Comparison of ENCODE assay signal across 2 cellular contexts in the genomic region with DNA sequence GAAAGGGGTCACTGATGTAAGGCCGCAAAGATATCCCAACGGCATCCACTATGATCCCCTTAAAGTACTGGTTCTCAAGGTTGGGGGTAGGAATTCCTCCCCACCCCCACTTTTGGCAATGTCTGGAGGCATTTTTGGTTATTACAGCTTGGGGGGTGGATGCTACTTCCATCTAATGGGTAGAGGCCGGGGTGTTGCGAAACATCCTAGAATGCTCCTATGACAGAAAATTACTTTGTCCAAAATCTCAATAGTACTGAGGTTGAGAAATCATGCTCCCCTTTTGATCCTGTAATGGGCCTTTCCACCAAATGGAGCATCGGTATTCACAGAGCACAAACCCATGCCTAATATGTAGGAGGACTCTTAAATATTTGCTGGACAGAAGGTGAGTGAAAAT.
TF ChIP-seq lines count a peak whose summit lies in the region.

No MANE protein-coding gene starts in this region.

TF ChIP-seq in HEK293, 187 proteins besides CTCF, POLR2A, EP300 and RAD21:
- no peak for TF ChIP-seq ZNF311 (tag by site-specific recombination; IDR thresholded peaks at IDR 0.05; ENCODE audit: borderline replicate concordance)
- TF ChIP-seq, protein P1, sequence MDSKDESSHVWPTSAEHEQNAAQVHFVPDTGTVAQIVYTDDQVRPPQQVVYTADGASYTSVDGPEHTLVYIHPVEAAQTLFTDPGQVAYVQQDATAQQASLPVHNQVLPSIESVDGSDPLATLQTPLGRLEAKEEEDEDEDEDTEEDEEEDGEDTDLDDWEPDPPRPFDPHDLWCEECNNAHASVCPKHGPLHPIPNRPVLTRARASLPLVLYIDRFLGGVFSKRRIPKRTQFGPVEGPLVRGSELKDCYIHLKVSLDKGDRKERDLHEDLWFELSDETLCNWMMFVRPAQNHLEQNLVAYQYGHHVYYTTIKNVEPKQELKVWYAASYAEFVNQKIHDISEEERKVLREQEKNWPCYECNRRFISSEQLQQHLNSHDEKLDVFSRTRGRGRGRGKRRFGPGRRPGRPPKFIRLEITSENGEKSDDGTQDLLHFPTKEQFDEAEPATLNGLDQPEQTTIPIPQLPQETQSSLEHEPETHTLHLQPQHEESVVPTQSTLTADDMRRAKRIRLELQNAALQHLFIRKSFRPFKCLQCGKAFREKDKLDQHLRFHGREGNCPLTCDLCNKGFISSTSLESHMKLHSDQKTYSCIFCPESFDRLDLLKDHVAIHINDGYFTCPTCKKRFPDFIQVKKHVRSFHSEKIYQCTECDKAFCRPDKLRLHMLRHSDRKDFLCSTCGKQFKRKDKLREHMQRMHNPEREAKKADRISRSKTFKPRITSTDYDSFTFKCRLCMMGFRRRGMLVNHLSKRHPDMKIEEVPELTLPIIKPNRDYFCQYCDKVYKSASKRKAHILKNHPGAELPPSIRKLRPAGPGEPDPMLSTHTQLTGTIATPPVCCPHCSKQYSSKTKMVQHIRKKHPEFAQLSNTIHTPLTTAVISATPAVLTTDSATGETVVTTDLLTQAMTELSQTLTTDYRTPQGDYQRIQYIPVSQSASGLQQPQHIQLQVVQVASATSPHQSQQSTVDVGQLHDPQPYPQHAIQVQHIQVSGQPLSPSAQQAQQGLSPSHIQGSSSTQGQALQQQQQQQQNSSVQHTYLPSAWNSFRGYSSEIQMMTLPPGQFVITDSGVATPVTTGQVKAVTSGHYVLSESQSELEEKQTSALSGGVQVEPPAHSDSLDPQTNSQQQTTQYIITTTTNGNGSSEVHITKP (tag by site-specific recombination; IDR thresholded peaks at IDR 0.05), result peak; percentile 45; the same call in 1 of the 2 replicates

TF ChIP-seq in H1, 55 proteins besides CTCF, POLR2A, EP300 and RAD21:
- TF ChIP-seq, protein P2, sequence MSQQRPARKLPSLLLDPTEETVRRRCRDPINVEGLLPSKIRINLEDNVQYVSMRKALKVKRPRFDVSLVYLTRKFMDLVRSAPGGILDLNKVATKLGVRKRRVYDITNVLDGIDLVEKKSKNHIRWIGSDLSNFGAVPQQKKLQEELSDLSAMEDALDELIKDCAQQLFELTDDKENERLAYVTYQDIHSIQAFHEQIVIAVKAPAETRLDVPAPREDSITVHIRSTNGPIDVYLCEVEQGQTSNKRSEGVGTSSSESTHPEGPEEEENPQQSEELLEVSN (IDR thresholded peaks at IDR 0.05), result no peak
- TF ChIP-seq GABPA (IDR thresholded peaks at IDR 0.05; ENCODE audit: borderline replicate concordance, insufficient read depth, low read length) (no peak), ZNF274 (IDR thresholded peaks at IDR 0.05; ENCODE audit: borderline replicate concordance, extremely low read depth, low read length) (no peak), RBBP5 (IDR thresholded peaks at IDR 0.05; ENCODE audit: borderline replicate concordance, low read depth, low read length) (no peak), CEBPB (IDR thresholded peaks at IDR 0.05; ENCODE audit: low read depth, low read length) (peak; percentile 63; the same call in 1 of the 2 replicates), SP4 (IDR thresholded peaks at IDR 0.05; ENCODE audit: low read length) (no peak), SRF (IDR thresholded peaks at IDR 0.05; ENCODE audit: low read depth, low read length) (no peak)
- TF ChIP-seq, protein P3, sequence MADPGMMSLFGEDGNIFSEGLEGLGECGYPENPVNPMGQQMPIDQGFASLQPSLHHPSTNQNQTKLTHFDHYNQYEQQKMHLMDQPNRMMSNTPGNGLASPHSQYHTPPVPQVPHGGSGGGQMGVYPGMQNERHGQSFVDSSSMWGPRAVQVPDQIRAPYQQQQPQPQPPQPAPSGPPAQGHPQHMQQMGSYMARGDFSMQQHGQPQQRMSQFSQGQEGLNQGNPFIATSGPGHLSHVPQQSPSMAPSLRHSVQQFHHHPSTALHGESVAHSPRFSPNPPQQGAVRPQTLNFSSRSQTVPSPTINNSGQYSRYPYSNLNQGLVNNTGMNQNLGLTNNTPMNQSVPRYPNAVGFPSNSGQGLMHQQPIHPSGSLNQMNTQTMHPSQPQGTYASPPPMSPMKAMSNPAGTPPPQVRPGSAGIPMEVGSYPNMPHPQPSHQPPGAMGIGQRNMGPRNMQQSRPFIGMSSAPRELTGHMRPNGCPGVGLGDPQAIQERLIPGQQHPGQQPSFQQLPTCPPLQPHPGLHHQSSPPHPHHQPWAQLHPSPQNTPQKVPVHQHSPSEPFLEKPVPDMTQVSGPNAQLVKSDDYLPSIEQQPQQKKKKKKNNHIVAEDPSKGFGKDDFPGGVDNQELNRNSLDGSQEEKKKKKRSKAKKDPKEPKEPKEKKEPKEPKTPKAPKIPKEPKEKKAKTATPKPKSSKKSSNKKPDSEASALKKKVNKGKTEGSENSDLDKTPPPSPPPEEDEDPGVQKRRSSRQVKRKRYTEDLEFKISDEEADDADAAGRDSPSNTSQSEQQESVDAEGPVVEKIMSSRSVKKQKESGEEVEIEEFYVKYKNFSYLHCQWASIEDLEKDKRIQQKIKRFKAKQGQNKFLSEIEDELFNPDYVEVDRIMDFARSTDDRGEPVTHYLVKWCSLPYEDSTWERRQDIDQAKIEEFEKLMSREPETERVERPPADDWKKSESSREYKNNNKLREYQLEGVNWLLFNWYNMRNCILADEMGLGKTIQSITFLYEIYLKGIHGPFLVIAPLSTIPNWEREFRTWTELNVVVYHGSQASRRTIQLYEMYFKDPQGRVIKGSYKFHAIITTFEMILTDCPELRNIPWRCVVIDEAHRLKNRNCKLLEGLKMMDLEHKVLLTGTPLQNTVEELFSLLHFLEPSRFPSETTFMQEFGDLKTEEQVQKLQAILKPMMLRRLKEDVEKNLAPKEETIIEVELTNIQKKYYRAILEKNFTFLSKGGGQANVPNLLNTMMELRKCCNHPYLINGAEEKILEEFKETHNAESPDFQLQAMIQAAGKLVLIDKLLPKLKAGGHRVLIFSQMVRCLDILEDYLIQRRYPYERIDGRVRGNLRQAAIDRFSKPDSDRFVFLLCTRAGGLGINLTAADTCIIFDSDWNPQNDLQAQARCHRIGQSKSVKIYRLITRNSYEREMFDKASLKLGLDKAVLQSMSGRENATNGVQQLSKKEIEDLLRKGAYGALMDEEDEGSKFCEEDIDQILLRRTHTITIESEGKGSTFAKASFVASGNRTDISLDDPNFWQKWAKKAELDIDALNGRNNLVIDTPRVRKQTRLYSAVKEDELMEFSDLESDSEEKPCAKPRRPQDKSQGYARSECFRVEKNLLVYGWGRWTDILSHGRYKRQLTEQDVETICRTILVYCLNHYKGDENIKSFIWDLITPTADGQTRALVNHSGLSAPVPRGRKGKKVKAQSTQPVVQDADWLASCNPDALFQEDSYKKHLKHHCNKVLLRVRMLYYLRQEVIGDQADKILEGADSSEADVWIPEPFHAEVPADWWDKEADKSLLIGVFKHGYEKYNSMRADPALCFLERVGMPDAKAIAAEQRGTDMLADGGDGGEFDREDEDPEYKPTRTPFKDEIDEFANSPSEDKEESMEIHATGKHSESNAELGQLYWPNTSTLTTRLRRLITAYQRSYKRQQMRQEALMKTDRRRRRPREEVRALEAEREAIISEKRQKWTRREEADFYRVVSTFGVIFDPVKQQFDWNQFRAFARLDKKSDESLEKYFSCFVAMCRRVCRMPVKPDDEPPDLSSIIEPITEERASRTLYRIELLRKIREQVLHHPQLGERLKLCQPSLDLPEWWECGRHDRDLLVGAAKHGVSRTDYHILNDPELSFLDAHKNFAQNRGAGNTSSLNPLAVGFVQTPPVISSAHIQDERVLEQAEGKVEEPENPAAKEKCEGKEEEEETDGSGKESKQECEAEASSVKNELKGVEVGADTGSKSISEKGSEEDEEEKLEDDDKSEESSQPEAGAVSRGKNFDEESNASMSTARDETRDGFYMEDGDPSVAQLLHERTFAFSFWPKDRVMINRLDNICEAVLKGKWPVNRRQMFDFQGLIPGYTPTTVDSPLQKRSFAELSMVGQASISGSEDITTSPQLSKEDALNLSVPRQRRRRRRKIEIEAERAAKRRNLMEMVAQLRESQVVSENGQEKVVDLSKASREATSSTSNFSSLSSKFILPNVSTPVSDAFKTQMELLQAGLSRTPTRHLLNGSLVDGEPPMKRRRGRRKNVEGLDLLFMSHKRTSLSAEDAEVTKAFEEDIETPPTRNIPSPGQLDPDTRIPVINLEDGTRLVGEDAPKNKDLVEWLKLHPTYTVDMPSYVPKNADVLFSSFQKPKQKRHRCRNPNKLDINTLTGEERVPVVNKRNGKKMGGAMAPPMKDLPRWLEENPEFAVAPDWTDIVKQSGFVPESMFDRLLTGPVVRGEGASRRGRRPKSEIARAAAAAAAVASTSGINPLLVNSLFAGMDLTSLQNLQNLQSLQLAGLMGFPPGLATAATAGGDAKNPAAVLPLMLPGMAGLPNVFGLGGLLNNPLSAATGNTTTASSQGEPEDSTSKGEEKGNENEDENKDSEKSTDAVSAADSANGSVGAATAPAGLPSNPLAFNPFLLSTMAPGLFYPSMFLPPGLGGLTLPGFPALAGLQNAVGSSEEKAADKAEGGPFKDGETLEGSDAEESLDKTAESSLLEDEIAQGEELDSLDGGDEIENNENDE (IDR thresholded peaks at IDR 0.05; ENCODE audit: insufficient replicate concordance, low read length), result no peak
